ENCODE assay signal across 15 cellular contexts in the genomic region with DNA sequence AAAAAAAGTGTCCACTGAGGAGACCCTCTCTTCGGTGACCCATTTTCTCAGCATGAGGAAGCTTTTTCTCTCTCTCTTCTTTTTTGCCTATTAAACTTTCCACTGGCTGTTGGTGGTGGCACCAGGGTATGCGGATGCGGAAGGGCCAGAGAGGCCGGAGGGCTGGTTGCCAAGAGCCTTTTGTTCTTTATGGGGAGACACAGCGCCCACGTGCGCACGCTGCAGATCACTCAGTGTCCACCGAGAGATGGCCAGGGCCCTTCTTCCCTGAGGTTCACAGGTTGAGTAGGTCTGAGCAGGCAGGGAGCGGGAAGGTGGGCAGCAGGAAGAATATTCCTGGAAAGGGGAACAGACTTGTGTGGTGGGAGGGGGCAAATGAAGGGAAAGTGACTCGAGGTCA.
DNase-seq lines count a peak whose midpoint lies in the region; ATAC-seq and TF ChIP-seq lines count a peak whose summit lies in the region.
"Had no signal": no experiment of that assay in that cellular context is flagged by ENCODE, and none has a peak within 500 bp of the region (broad histone marks: within the 10 kb centered on the region; RNA-seq: fewer than 3 reads in every experiment).

No MANE protein-coding gene starts in this region.

- no peak overlapping the region for H3K27ac ChIP-seq in transverse colon
- H3K27ac ChIP-seq: hepatocyte, stomach had no signal

- H3K36me3 ChIP-seq in transverse colon: no peaks in the 10 kb centered on the region

- DNase-seq in activated naive CD4-positive, alpha-beta T cell treated with anti-CD3 and anti-CD28 coated beads for 36 hours: no peak
- DNase-seq in activated naive CD4-positive, alpha-beta T cell treated with anti-CD3 and anti-CD28 coated beads, Interleukin-2, amount 50 U/mL, for 16 hours: no peak
- no peak for DNase-seq in activated CD4-positive, alpha-beta memory T cell treated with anti-CD3 and anti-CD28 coated beads for 36 hours
- DNase-seq in immature natural killer cell (no peak), transverse colon (no peak), NCI-H1092 treated with DMSO at 0.1 percent for 48 hours (lab: John Stamatoyannopoulos, UW) (no peak)
- DNase-seq: ACHN, endodermal cell, NCI-H1417, NCI-H226, RPMI8226, stomach had no signal

- CTCF ChIA-PET in activated naive CD4-positive, alpha-beta T cell treated with anti-CD3 and anti-CD28 coated beads for 36 hours (lab: Charles Lee): interaction anchor here (1.2 kb wide), 1 partner anchor 15 kb away, joined by 3 read pairs; no protein-coding TSS in a partner anchor
- CTCF ChIA-PET in activated CD4-positive, alpha-beta memory T cell treated with anti-CD3 and anti-CD28 coated beads for 36 hours (lab: Charles Lee): interaction anchor here (0.8 kb wide), 1 partner anchor 13 kb away, joined by 4 read pairs; no protein-coding TSS in a partner anchor

- no peaks in the 10 kb centered on the region for H3K9me3 ChIP-seq in transverse colon
- H3K9me3 ChIP-seq: stomach had no signal

- in situ Hi-C loops in transverse colon (cut with MboI; ENCODE audit: low pct_ligation_motif_present in 1 of 4, low pct_unique_long_range_greater_than_20kb in 1 of 4, low sequenced_read_pairs in 3 of 4): loop anchor here in 2 of 4 donors (10.0 to 25.0 kb wide), 2 partner anchors 168 to 176 kb away; a partner anchor contains a TSS

- WGBS in transverse colon (ENCODE audit: low coverage in 1 of 2), 2 donors: 90 to 96% methylated on average over 5 to 11 of the region's 11 CpGs

- TF ChIP-seq EP300 in transverse colon (IDR thresholded peaks at IDR 0.05; ENCODE audit: low read depth): no peak

- peaks cover 21% of the 10 kb centered on the region for H3K36me3 Mint-ChIP-seq in activated naive CD4-positive, alpha-beta T cell treated with anti-CD3 and anti-CD28 coated beads for 36 hours (ENCODE audit: low read depth)
- H3K36me3 Mint-ChIP-seq in activated CD4-positive, alpha-beta memory T cell treated with anti-CD3 and anti-CD28 coated beads for 36 hours: peaks cover 25% of the 10 kb centered on the region
- peaks cover 19 to 29% (median 22%) of the 10 kb centered on the region in 3 donors for H3K36me3 Mint-ChIP-seq in immature natural killer cell
- peaks cover 51% of the 10 kb centered on the region for H3K36me3 Mint-ChIP-seq in stimulated activated memory B cell treated with anti-CD40 and anti-IgM and Interleukin-4, amounts not matched to agents 10 μg/mL and 1 μg/mL and 100 μg/mL, for 72 hours

- intact Hi-C loops in activated naive CD4-positive, alpha-beta T cell treated with anti-CD3 and anti-CD28 coated beads for 36 hours (cut with micrococcal nuclease): no loop called here
- intact Hi-C loops in activated CD4-positive, alpha-beta memory T cell treated with anti-CD3 and anti-CD28 coated beads for 36 hours (cut with micrococcal nuclease): no loop called here
- intact Hi-C loops in transverse colon (cut with DNase I; ENCODE audit: low total_unique reads): no loop called here

- peaks cover 42% of the 10 kb centered on the region for H3K4me1 Mint-ChIP-seq in activated naive CD4-positive, alpha-beta T cell treated with anti-CD3 and anti-CD28 coated beads for 36 hours (ENCODE audit: low read depth)
- peaks cover 48% of the 10 kb centered on the region for H3K4me1 Mint-ChIP-seq in activated CD4-positive, alpha-beta memory T cell treated with anti-CD3 and anti-CD28 coated beads for 36 hours (ENCODE audit: low read depth)
- peaks cover 82 to 88% of the 10 kb centered on the region in 2 donors for H3K4me1 Mint-ChIP-seq in immature natural killer cell
- H3K4me1 Mint-ChIP-seq in stimulated activated memory B cell treated with anti-CD40 and anti-IgM and Interleukin-4, amounts not matched to agents 10 μg/mL and 1 μg/mL and 100 μg/mL, for 72 hours: peaks cover 38% of the 10 kb centered on the region
- H3K4me1 Mint-ChIP-seq: endodermal cell had no signal

- H3K27me3 Mint-ChIP-seq in activated naive CD4-positive, alpha-beta T cell treated with anti-CD3 and anti-CD28 coated beads for 36 hours (ENCODE audit: low read depth): no peaks in the 10 kb centered on the region
- no peaks in the 10 kb centered on the region for H3K27me3 Mint-ChIP-seq in activated CD4-positive, alpha-beta memory T cell treated with anti-CD3 and anti-CD28 coated beads for 36 hours
- H3K27me3 Mint-ChIP-seq in immature natural killer cell (ENCODE audit: low read depth in 3 of 3): peaks cover 13 to 22% (median 21%) of the 10 kb centered on the region in 3 donors
- H3K27me3 Mint-ChIP-seq in stimulated activated memory B cell treated with anti-CD40 and anti-IgM and Interleukin-4, amounts not matched to agents 10 μg/mL and 1 μg/mL and 100 μg/mL, for 72 hours: no peaks in the 10 kb centered on the region

- no peaks in the 10 kb centered on the region for H3K27me3 ChIP-seq in transverse colon
- H3K27me3 ChIP-seq: hepatocyte, stomach had no signal

- H3K27ac Mint-ChIP-seq in activated naive CD4-positive, alpha-beta T cell treated with anti-CD3 and anti-CD28 coated beads for 36 hours: peak overlapping the region; percentile 84
- peak overlapping the region; percentile 24 for H3K27ac Mint-ChIP-seq in activated CD4-positive, alpha-beta memory T cell treated with anti-CD3 and anti-CD28 coated beads for 36 hours
- H3K27ac Mint-ChIP-seq in immature natural killer cell: peak overlapping the region; percentile 89 to 98 (median 95)
- H3K27ac Mint-ChIP-seq in stimulated activated memory B cell treated with anti-CD40 and anti-IgM and Interleukin-4, amounts not matched to agents 10 μg/mL and 1 μg/mL and 100 μg/mL, for 72 hours: peak overlapping the region; percentile 84
- H3K27ac Mint-ChIP-seq: endodermal cell had no signal

- H3K4me3 Mint-ChIP-seq in activated naive CD4-positive, alpha-beta T cell treated with anti-CD3 and anti-CD28 coated beads for 36 hours: no peak overlapping the region
- H3K4me3 Mint-ChIP-seq in activated CD4-positive, alpha-beta memory T cell treated with anti-CD3 and anti-CD28 coated beads for 36 hours: no peak overlapping the region
- H3K4me3 Mint-ChIP-seq in immature natural killer cell: peak overlapping the region; percentile 59 to 75 (median 66)
- H3K4me3 Mint-ChIP-seq in stimulated activated memory B cell treated with anti-CD40 and anti-IgM and Interleukin-4, amounts not matched to agents 10 μg/mL and 1 μg/mL and 100 μg/mL, for 72 hours: no peak overlapping the region
- H3K4me3 Mint-ChIP-seq: endodermal cell had no signal

- H3K4me3 ChIP-seq in transverse colon: no peak overlapping the region
- H3K4me3 ChIP-seq: hepatocyte, stomach had no signal

- no peak for TF ChIP-seq POLR2A in transverse colon (IDR thresholded peaks at IDR 0.05)

- TF ChIP-seq CTCF in transverse colon (IDR thresholded peaks at IDR 0.05): no peak

- POLR2A ChIA-PET in activated CD4-positive, alpha-beta memory T cell treated with anti-CD3 and anti-CD28 coated beads for 36 hours (lab: Charles Lee): interaction anchor here (1.0 kb wide), 1 partner anchor 10 kb away, joined by 3 read pairs; no protein-coding TSS in a partner anchor

- no peak for ATAC-seq in stimulated activated memory B cell treated with anti-CD40 and anti-IgM and Interleukin-4, amounts not matched to agents 10 μg/mL and 1 μg/mL and 100 μg/mL, for 72 hours
- ATAC-seq in HG03457 (IDR thresholded peaks at IDR 0.05; ENCODE audit: unreplicated experiment): no peak

- H3K4me1 ChIP-seq in transverse colon: peaks cover 0 to 16% (median 6%) of the 10 kb centered on the region in 4 donors

- H3K9me3 Mint-ChIP-seq in activated naive CD4-positive, alpha-beta T cell treated with anti-CD3 and anti-CD28 coated beads for 36 hours: no peaks in the 10 kb centered on the region
- H3K9me3 Mint-ChIP-seq in activated CD4-positive, alpha-beta memory T cell treated with anti-CD3 and anti-CD28 coated beads for 36 hours: no peaks in the 10 kb centered on the region
- peaks cover 0 to 5% (median 0%) of the 10 kb centered on the region in 6 donors for H3K9me3 Mint-ChIP-seq in immature natural killer cell
- peaks cover 3% of the 10 kb centered on the region for H3K9me3 Mint-ChIP-seq in stimulated activated memory B cell treated with anti-CD40 and anti-IgM and Interleukin-4, amounts not matched to agents 10 μg/mL and 1 μg/mL and 100 μg/mL, for 72 hours
- H3K9me3 Mint-ChIP-seq: endodermal cell had no signal

Comparison
In these comparisons a context has a peak if more than half of its experiments do, and no peak if none do; other contexts are left out.
1. H3K27ac Mint-ChIP-seq: peak in every context shown above with its lines; median percentile 95 in immature natural killer cell; 84 in activated naive CD4-positive, alpha-beta T cell treated with anti-CD3 and anti-CD28 coated beads for 36 hours; 84 in stimulated activated memory B cell treated with anti-CD40 and anti-IgM and Interleukin-4, amounts not matched to agents 10 μg/mL and 1 μg/mL and 100 μg/mL, for 72 hours; 24 in activated CD4-positive, alpha-beta memory T cell treated with anti-CD3 and anti-CD28 coated beads for 36 hours.
2. H3K4me3 Mint-ChIP-seq: peak in immature natural killer cell (5 of 5); none in activated naive CD4-positive, alpha-beta T cell treated with anti-CD3 and anti-CD28 coated beads for 36 hours (single experiment), activated CD4-positive, alpha-beta memory T cell treated with anti-CD3 and anti-CD28 coated beads for 36 hours (single experiment) and stimulated activated memory B cell treated with anti-CD40 and anti-IgM and Interleukin-4, amounts not matched to agents 10 μg/mL and 1 μg/mL and 100 μg/mL, for 72 hours (single experiment).